23 cellular contexts compared by ENCODE assay signal in genomic region chr16:58451263-58451662, GRCh38. TPM values are rescaled to one million over a fixed set of nuclear protein-coding genes. Genes with fewer than 3 reads are reported as not detected.
DNase-seq lines count a peak whose midpoint lies in the region; ATAC-seq and TF ChIP-seq lines count a peak whose summit lies in the region.
"Had no signal": no experiment of that assay in that cellular context is flagged by ENCODE, and none has a peak within 500 bp of the region (broad histone marks: within the 10 kb centered on the region; RNA-seq: fewer than 3 reads in every experiment).

No MANE protein-coding gene starts in this region.

- no peak for ATAC-seq in activated T-cell treated with anti-CD3 and anti-CD28 coated beads, Interleukin-2, amount 50 U/mL, for 4 hours
- ATAC-seq: CD8-positive, alpha-beta T cell; psoas muscle; stimulated activated memory B cell treated with anti-CD40 and anti-IgM and Interleukin-4, amounts not matched to agents 10 μg/mL and 1 μg/mL and 100 μg/mL, for 72 hours had no signal

- POLR2A ChIA-PET in HEK293 (lab: Yijun Ruan, JAX): no interaction called here

- H3K27me3 Mint-ChIP-seq in activated T-cell treated with anti-CD3 and anti-CD28 coated beads, Interleukin-2, amount 50 U/mL, for 4 hours (ENCODE audit: low read depth): peaks cover 9% of the 10 kb centered on the region

- TF ChIP-seq POLR2A in adrenal gland (IDR thresholded peaks at IDR 0.05) (no peak), suprapubic skin (IDR thresholded peaks at IDR 0.05) (no peak)

- peak in 1 of 7 donors; percentile 71 for DNase-seq in adrenal gland
- DNase-seq in right atrium auricular region (ENCODE audit: low spot score): no peak
- no peak for DNase-seq in suprapubic skin (ENCODE audit: low spot score in 2 of 2)
- DNase-seq in NCI-H2196 (lab: John Stamatoyannopoulos, UW; ENCODE audit: unreplicated experiment): no peak
- DNase-seq in activated T-cell treated with anti-CD3 and anti-CD28 coated beads, Interleukin-2, amount 50 U/mL, for 4 hours: no peak
- no peak for DNase-seq in SHP77 (lab: John Stamatoyannopoulos, UW)
- DNase-seq: activated CD4-positive, alpha-beta T cell treated with anti-CD3 and anti-CD28 coated beads for 48 hours; activated naive CD4-positive, alpha-beta T cell; activated T-cell treated with anti-CD3 and anti-CD28 coated beads, Interleukin-2, amount 50 U/mL, for 24 hours; CD8-positive, alpha-beta T cell; colonic mucosa; islet precursor cell; NCI-H1417; NCI-H526; psoas muscle; testis had no signal

- 69 to 88% (median 72%) methylated on average over 2 of the region's 2 CpGs for WGBS in adrenal gland, 4 donors
- WGBS in suprapubic skin: 79% methylated on average over 2 of the region's 2 CpGs

- TF ChIP-seq CTCF in HEK293 (tag by site-specific recombination; IDR thresholded peaks at IDR 0.05) (no peak), adrenal gland (IDR thresholded peaks at IDR 0.05) (no peak), right atrium auricular region (IDR thresholded peaks at IDR 0.05) (no peak), suprapubic skin (IDR thresholded peaks at IDR 0.05) (no peak)

- no peaks in the 10 kb centered on the region for H3K27me3 ChIP-seq in adrenal gland
- H3K27me3 ChIP-seq in right atrium auricular region: no peaks in the 10 kb centered on the region
- no peaks in the 10 kb centered on the region for H3K27me3 ChIP-seq in suprapubic skin
- H3K27me3 ChIP-seq: brain microvascular endothelial cell, colonic mucosa, testis had no signal

- H3K4me3 Mint-ChIP-seq in activated T-cell treated with anti-CD3 and anti-CD28 coated beads, Interleukin-2, amount 50 U/mL, for 4 hours: no peak overlapping the region
- H3K4me3 Mint-ChIP-seq: activated T-cell treated with anti-CD3 and anti-CD28 coated beads, Interleukin-2, amount 50 U/mL, for 24 hours; CD8-positive, alpha-beta T cell; stimulated activated memory B cell treated with anti-CD40 and anti-IgM and Interleukin-4, amounts not matched to agents 10 μg/mL and 1 μg/mL and 100 μg/mL, for 72 hours had no signal

- H3K9me3 Mint-ChIP-seq in activated T-cell treated with anti-CD3 and anti-CD28 coated beads, Interleukin-2, amount 50 U/mL, for 4 hours: no peaks in the 10 kb centered on the region
- H3K9me3 Mint-ChIP-seq: activated T-cell treated with anti-CD3 and anti-CD28 coated beads, Interleukin-2, amount 50 U/mL, for 24 hours; CD8-positive, alpha-beta T cell; stimulated activated memory B cell treated with anti-CD40 and anti-IgM and Interleukin-4, amounts not matched to agents 10 μg/mL and 1 μg/mL and 100 μg/mL, for 72 hours had no signal

- CTCF ChIA-PET in HEK293 (lab: Yijun Ruan, JAX): interaction anchor here (0.6 kb wide), 1 partner anchor 353 kb away, joined by 3 read pairs; no protein-coding TSS in a partner anchor

- peaks cover 2% of the 10 kb centered on the region for H3K4me1 Mint-ChIP-seq in activated T-cell treated with anti-CD3 and anti-CD28 coated beads, Interleukin-2, amount 50 U/mL, for 4 hours (ENCODE audit: low read depth)
- H3K4me1 Mint-ChIP-seq: stimulated activated memory B cell treated with anti-CD40 and anti-IgM and Interleukin-4, amounts not matched to agents 10 μg/mL and 1 μg/mL and 100 μg/mL, for 72 hours had no signal

- H3K27ac ChIP-seq in HEK293 (ENCODE audit: extremely low read depth, low read depth, low read length) (no peak overlapping the region), adrenal gland (peak overlapping the region; percentile 60 to 88 (median 85)), right atrium auricular region (peak overlapping the region; percentile 47 to 68), suprapubic skin (peak overlapping the region; percentile 66)
- H3K27ac ChIP-seq: brain microvascular endothelial cell, colonic mucosa, neutrophil, psoas muscle, testis, VCaP had no signal

- H3K9me3 ChIP-seq in HEK293 (ENCODE audit: control insufficient read depth, insufficient read depth, low read depth, low read length) (no peaks in the 10 kb centered on the region), adrenal gland (replicated peaks in 1 of 3) (no peaks in the 10 kb centered on the region), right atrium auricular region (no peaks in the 10 kb centered on the region), suprapubic skin (no peaks in the 10 kb centered on the region)
- H3K9me3 ChIP-seq: colonic mucosa, neutrophil, psoas muscle, testis had no signal

- H3K36me3 Mint-ChIP-seq in activated T-cell treated with anti-CD3 and anti-CD28 coated beads, Interleukin-2, amount 50 U/mL, for 4 hours (ENCODE audit: insufficient read depth): no peaks in the 10 kb centered on the region
- H3K36me3 Mint-ChIP-seq: CD8-positive, alpha-beta T cell; stimulated activated memory B cell treated with anti-CD40 and anti-IgM and Interleukin-4, amounts not matched to agents 10 μg/mL and 1 μg/mL and 100 μg/mL, for 72 hours had no signal

- no peak for TF ChIP-seq EP300 in suprapubic skin (IDR thresholded peaks at IDR 0.05)

- H3K4me1 ChIP-seq in HEK293 (ENCODE audit: control insufficient read depth, insufficient read depth, low read length): 0 out of 2 replicates have a peak, but pooled peaks cover 1% of the 10 kb centered on the region
- peaks cover 25 to 52% of the 10 kb centered on the region in 2 donors for H3K4me1 ChIP-seq in adrenal gland (replicated peaks in 1 of 2)
- peaks cover 0 to 6% of the 10 kb centered on the region in 2 donors for H3K4me1 ChIP-seq in right atrium auricular region
- H3K4me1 ChIP-seq in suprapubic skin: peaks cover 39% of the 10 kb centered on the region
- H3K4me1 ChIP-seq: colonic mucosa, psoas muscle had no signal

- intact Hi-C loops in adrenal gland (cut with DNase I): no loop called here

- H3K36me3 ChIP-seq in HEK293 (ENCODE audit: control insufficient read depth in 2 of 2, insufficient read depth in 1 of 2, low read length in 2 of 2) (no peaks in the 10 kb centered on the region), adrenal gland (replicated peaks in 1 of 2) (no peaks in the 10 kb centered on the region), right atrium auricular region (no peaks in the 10 kb centered on the region), suprapubic skin (no peaks in the 10 kb centered on the region)
- H3K36me3 ChIP-seq: brain microvascular endothelial cell, colonic mucosa, neutrophil had no signal

- H3K4me3 ChIP-seq in HEK293 (ENCODE audit: low read depth, low read length): no peak overlapping the region
- H3K4me3 ChIP-seq in adrenal gland: no peak overlapping the region
- H3K4me3 ChIP-seq in right atrium auricular region: no peak overlapping the region
- H3K4me3 ChIP-seq in suprapubic skin: no peak overlapping the region
- H3K4me3 ChIP-seq: colonic mucosa, lung, psoas muscle, smooth muscle cell, testis had no signal

TF ChIP-seq in HEK293, 187 proteins besides CTCF, POLR2A, EP300 and RAD21 (continues in another document):
- no peak for TF ChIP-seq HOXD13 (CRISPR knock-in tag; IDR thresholded peaks at IDR 0.05; ENCODE audit: borderline replicate concordance)
- TF ChIP-seq ZFHX2 (tag by site-specific recombination; conservative IDR thresholded peaks at IDR 0.05): 0 out of 2 replicates have a peak, but pooled peaks have one; percentile 29
- TF ChIP-seq, protein P1, sequence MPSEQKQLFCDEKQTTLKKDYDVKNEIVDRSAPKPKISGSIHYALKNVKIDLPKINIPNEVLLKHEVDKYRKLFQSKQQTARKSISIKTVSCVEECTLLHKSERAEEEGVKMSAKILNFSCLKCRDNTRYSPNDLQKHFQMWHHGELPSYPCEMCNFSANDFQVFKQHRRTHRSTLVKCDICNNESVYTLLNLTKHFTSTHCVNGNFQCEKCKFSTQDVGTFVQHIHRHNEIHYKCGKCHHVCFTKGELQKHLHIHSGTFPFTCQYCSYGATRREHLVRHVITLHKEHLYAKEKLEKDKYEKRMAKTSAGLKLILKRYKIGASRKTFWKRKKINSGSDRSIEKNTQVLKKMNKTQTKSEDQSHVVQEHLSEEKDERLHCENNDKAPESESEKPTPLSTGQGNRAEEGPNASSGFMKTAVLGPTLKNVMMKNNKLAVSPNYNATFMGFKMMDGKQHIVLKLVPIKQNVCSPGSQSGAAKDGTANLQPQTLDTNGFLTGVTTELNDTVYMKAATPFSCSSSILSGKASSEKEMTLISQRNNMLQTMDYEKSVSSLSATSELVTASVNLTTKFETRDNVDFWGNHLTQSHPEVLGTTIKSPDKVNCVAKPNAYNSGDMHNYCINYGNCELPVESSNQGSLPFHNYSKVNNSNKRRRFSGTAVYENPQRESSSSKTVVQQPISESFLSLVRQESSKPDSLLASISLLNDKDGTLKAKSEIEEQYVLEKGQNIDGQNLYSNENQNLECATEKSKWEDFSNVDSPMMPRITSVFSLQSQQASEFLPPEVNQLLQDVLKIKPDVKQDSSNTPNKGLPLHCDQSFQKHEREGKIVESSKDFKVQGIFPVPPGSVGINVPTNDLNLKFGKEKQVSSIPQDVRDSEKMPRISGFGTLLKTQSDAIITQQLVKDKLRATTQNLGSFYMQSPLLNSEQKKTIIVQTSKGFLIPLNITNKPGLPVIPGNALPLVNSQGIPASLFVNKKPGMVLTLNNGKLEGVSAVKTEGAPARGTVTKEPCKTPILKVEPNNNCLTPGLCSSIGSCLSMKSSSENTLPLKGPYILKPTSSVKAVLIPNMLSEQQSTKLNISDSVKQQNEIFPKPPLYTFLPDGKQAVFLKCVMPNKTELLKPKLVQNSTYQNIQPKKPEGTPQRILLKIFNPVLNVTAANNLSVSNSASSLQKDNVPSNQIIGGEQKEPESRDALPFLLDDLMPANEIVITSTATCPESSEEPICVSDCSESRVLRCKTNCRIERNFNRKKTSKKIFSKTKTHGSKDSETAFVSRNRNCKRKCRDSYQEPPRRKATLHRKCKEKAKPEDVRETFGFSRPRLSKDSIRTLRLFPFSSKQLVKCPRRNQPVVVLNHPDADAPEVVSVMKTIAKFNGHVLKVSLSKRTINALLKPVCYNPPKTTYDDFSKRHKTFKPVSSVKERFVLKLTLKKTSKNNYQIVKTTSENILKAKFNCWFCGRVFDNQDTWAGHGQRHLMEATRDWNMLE (tag by site-specific recombination; conservative IDR thresholded peaks at IDR 0.05; ENCODE audit: low read depth): no peak
- TF ChIP-seq SETDB1 (IDR thresholded peaks at IDR 0.05; ENCODE audit: insufficient read length, low read length): no peak

RNA-seq across cellular contexts. Expression of gene NDRG4, which starts 48.7 kb away (rescaled TPM):
- total RNA-seq in adrenal gland (100 to 1,000 TPM; 194 to 952 (median 387) TPM), right atrium auricular region (100 to 1,000 TPM; 163 to 238 TPM), suprapubic skin (10 to 100 TPM; 42.5 to 70.3 (median 50.7) TPM)
- 100 to 1,000 TPM; 139 to 339 (median 176) TPM for polyA plus RNA-seq in adrenal gland
- total RNA-seq in activated T-cell treated with anti-CD3 and anti-CD28 coated beads, Interleukin-2, amount 50 U/mL, for 4 hours: under 1 TPM; 0.54 to 0.91 (median 0.84) TPM
- total RNA-seq: CD8-positive, alpha-beta T cell had no signal

RNA-seq across cellular contexts. Expression of gene GINS3, which starts 59.0 kb away (rescaled TPM):
- total RNA-seq in adrenal gland (10 to 100 TPM in 6 of 8 donors, 1 to 10 TPM in 2; 7.6 to 20.2 (median 10.5) TPM), right atrium auricular region (1 to 10 TPM; 5.8 to 7.1 TPM), suprapubic skin (1 to 10 TPM; 2.6 to 9.6 (median 6.8) TPM)
- polyA plus RNA-seq in adrenal gland: 10 to 100 TPM in 1 of 3 donors, 1 to 10 TPM in 2; 8.6 to 18.9 (median 9.3) TPM
- total RNA-seq in activated T-cell treated with anti-CD3 and anti-CD28 coated beads, Interleukin-2, amount 50 U/mL, for 4 hours: 10 to 100 TPM; 20.7 to 23.2 (median 22.1) TPM

Comparison
In these comparisons a context has a peak if more than half of its experiments do, and no peak if none do; other contexts are left out.
1. RNA of gene NDRG4, which starts 48.7 kb away (total RNA-seq): 194 to 952 TPM in adrenal gland, 163 to 238 TPM in right atrium auricular region and 42.5 to 70.3 TPM in suprapubic skin; 0.54 to 0.91 TPM in activated T-cell treated with anti-CD3 and anti-CD28 coated beads, Interleukin-2, amount 50 U/mL, for 4 hours; every median in the first group is over 10 times any median in the second.